8 cellular contexts compared by ENCODE assay signal in the genomic region with DNA sequence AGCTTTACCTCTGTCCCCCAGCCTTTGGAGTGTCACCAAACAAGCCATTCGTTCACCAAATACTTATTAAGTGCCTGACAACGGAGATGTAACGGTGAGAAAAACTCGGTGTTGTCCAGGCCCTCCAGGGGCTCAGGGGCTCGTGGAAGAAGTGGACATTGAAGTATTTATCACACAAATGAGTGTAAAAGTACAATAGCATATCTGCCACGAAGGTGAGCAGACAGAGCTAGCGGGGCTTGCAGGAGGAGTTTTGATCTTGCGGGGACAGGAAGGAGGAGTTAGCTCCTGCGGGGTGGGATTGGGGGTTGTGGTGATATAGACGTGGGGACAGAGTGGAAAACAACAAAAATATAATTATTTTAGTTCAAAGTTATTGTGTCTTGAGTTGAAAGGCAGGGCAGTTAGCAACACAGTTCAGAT. TPM values are rescaled to one million over a fixed set of nuclear protein-coding genes. Genes with fewer than 3 reads are reported as not detected.
DNase-seq lines count a peak whose midpoint lies in the region; ATAC-seq and TF ChIP-seq lines count a peak whose summit lies in the region.
"Not testable (repeated sequence)": the region's sequence is repeated elsewhere in the genome, so short reads cannot be mapped to it uniquely, and the experiment has no call there.

No MANE protein-coding gene starts in this region.

- H3K4me1 ChIP-seq in body of pancreas, result peaks cover 15% of the 10 kb centered on the region
- not testable (repeated sequence) for H3K4me1 ChIP-seq in fibroblast of lung (ENCODE audit: control insufficient read depth, extremely low read depth, insufficient read depth, low read length); liver (ENCODE audit: control insufficient read depth in 4 of 4, insufficient read depth in 4 of 4, low read length in 3 of 4)

- H3K4me3 ChIP-seq in body of pancreas (peak overlapping the region in 1 of 2 donors; percentile 56), fibroblast of lung (replicated peaks in 1 of 4; ENCODE audit: control extremely low read depth in 1 of 4, insufficient read depth in 1 of 4, low read depth in 3 of 4, low read length in 4 of 4) (peak overlapping the region; percentile 48 to 74 (median 56)), liver (ENCODE audit: low read depth in 1 of 3, low read length in 3 of 3) (peak overlapping the region; percentile 47 to 75 (median 61))

- not testable (repeated sequence) for DNase-seq in CD4-positive, alpha-beta T cell; WTC11 (ENCODE audit: low spot score); body of pancreas; fibroblast of lung (ENCODE audit: low read depth in 2 of 2); osteocyte (ENCODE audit: extremely low spot score, unreplicated experiment)

- not testable (repeated sequence) for H3K9me3 Mint-ChIP-seq in CD4-positive, alpha-beta T cell; WTC11; osteocyte (ENCODE audit: unreplicated experiment)

- H3K79me2 ChIP-seq in fibroblast of lung (ENCODE audit: control insufficient read depth, insufficient read depth, low read length), result not testable (repeated sequence)

- not testable (repeated sequence) for H4K20me1 ChIP-seq in fibroblast of lung (ENCODE audit: control insufficient read depth, extremely low read depth, insufficient read depth, low read length)

- H3K27me3 ChIP-seq in CD4-positive, alpha-beta T cell (ENCODE audit: control insufficient read depth, insufficient read depth, low read length); body of pancreas; fibroblast of lung (ENCODE audit: control insufficient read depth, insufficient read depth, low read length); liver (ENCODE audit: control insufficient read depth in 4 of 4, insufficient read depth in 4 of 4, low read length in 3 of 4): not testable (repeated sequence)

- H3K27ac Mint-ChIP-seq in CD4-positive, alpha-beta T cell, result peak overlapping the region; percentile 99
- H3K27ac Mint-ChIP-seq in WTC11 (peak overlapping the region; percentile 98), osteocyte (ENCODE audit: unreplicated experiment) (peak overlapping the region; percentile 87)

- peak overlapping the region; percentile 75 for H3K4me2 ChIP-seq in fibroblast of lung (ENCODE audit: extremely low read depth, insufficient read depth, low read length)

- POLR2A ChIA-PET in CD4-positive, alpha-beta T cell (lab: Charles Lee), result interaction anchor here (1.1 to 1.6 kb wide), 3 partner anchors 67 to 782 kb away, joined by 4 to 7 read pairs (median 5); a partner anchor contains a TSS
- POLR2A ChIA-PET in WTC11 (lab: Charles Lee), result not testable (repeated sequence)

- peak overlapping the region; percentile 99 for H3K4me3 Mint-ChIP-seq in CD4-positive, alpha-beta T cell
- H3K4me3 Mint-ChIP-seq in WTC11, result peak overlapping the region; percentile 96
- H3K4me3 Mint-ChIP-seq in osteocyte (ENCODE audit: unreplicated experiment), result peak overlapping the region; percentile 87

- not testable (repeated sequence) for H3K36me3 ChIP-seq in KOPT-K1 (ENCODE audit: insufficient read depth, low read length); body of pancreas (replicated peaks in 1 of 2; ENCODE audit: insufficient read depth in 1 of 2, low read depth in 2 of 2); fibroblast of lung (ENCODE audit: control insufficient read depth, insufficient read depth, low read length); liver (ENCODE audit: control insufficient read depth in 4 of 4, insufficient read depth in 3 of 4, low read depth in 1 of 4, low read length in 3 of 4)

- not testable (repeated sequence) for TF ChIP-seq POLR2A in body of pancreas (IDR thresholded peaks at IDR 0.05)

- 10 to 15% methylated on average over 10 of the region's 10 CpGs for WGBS in body of pancreas, 2 donors
- 2% methylated on average over 10 of the region's 10 CpGs for WGBS in liver

- TF ChIP-seq RAD21 in liver (IDR thresholded peaks at IDR 0.05), result not testable (repeated sequence)

- intact Hi-C loops in CD4-positive, alpha-beta T cell (cut with DNase I, micrococcal nuclease), result loop anchor here in 1 of 2 experiments (5.0 kb wide), 2 partner anchors 220 to 635 kb away; a partner anchor contains a TSS
- intact Hi-C loops in body of pancreas (cut with DNase I), result not testable (repeated sequence)

- TF ChIP-seq CTCF in CD4-positive, alpha-beta T cell (IDR thresholded peaks at IDR 0.05); WTC11 (IDR thresholded peaks at IDR 0.05); body of pancreas (IDR thresholded peaks at IDR 0.05); fibroblast of lung (conservative IDR thresholded peaks at IDR 0.05 in 1 of 2, IDR thresholded peaks at IDR 0.05 in 1 of 2; ENCODE audit: low read depth in 1 of 2, low read length in 2 of 2); liver (IDR thresholded peaks at IDR 0.05; ENCODE audit: low read depth, low read length, missing input control); osteocyte (IDR thresholded peaks at IDR 0.05): not testable (repeated sequence)

- peak overlapping the region; percentile 24 for H2AFZ ChIP-seq in fibroblast of lung (ENCODE audit: low read length)

- not testable (repeated sequence) for ATAC-seq in CD4-positive, alpha-beta T cell (ENCODE audit: poor library complexity); WTC11; body of pancreas

- H3K27me3 Mint-ChIP-seq in CD4-positive, alpha-beta T cell; WTC11 (ENCODE audit: low read depth); osteocyte (ENCODE audit: unreplicated experiment): not testable (repeated sequence)

- H3K36me3 Mint-ChIP-seq in CD4-positive, alpha-beta T cell (ENCODE audit: low read depth); WTC11; osteocyte (ENCODE audit: unreplicated experiment): not testable (repeated sequence)

- peak overlapping the region; percentile 46 for H3K9ac ChIP-seq in fibroblast of lung (ENCODE audit: insufficient read depth, low read length)
- not testable (repeated sequence) for H3K9ac ChIP-seq in liver (ENCODE audit: low read depth in 1 of 2, low read length in 2 of 2)

- CTCF ChIA-PET in CD4-positive, alpha-beta T cell (lab: Charles Lee), result not testable (repeated sequence)
- CTCF ChIA-PET in WTC11 (lab: Charles Lee), result interaction anchor here (1.1 to 1.5 kb wide), 2 partner anchors 164 to 170 kb away, joined by 4 to 15 read pairs; no protein-coding TSS in a partner anchor

- H3K9me3 ChIP-seq in CD4-positive, alpha-beta T cell (ENCODE audit: control insufficient read depth, low read length); KOPT-K1 (ENCODE audit: insufficient read depth, low read length, poor library complexity, severe bottlenecking); body of pancreas; fibroblast of lung (ENCODE audit: control insufficient read depth, insufficient read depth, low read depth, low read length); liver (ENCODE audit: control insufficient read depth in 4 of 4, low read length in 3 of 4): not testable (repeated sequence)

- peaks cover 14% of the 10 kb centered on the region for H3K4me1 Mint-ChIP-seq in CD4-positive, alpha-beta T cell (ENCODE audit: low read depth)
- H3K4me1 Mint-ChIP-seq in WTC11 (peaks cover 21% of the 10 kb centered on the region), osteocyte (ENCODE audit: unreplicated experiment) (peaks cover 23% of the 10 kb centered on the region)

- H3K27ac ChIP-seq in CD4-positive, alpha-beta T cell (ENCODE audit: low read depth, low read length), result peak overlapping the region; percentile 29
- H3K27ac ChIP-seq in KOPT-K1 (ENCODE audit: low read depth, low read length, poor library complexity, severe bottlenecking) (peak overlapping the region; percentile 57), body of pancreas (peak overlapping the region; percentile 62 to 85 (median 84)), fibroblast of lung (ENCODE audit: insufficient read depth, low read length) (peak overlapping the region; percentile 61), liver (ENCODE audit: low read depth in 1 of 2, low read length in 2 of 2) (peak overlapping the region; percentile 36 to 37), temporal lobe (ENCODE audit: low read depth, low read length) (peak overlapping the region; percentile 56)

RNA-seq across cellular contexts. Expression of a gene that starts 31.0 kb away (rescaled TPM):
- under 1 TPM in 1 of 2 experiments, not detected in 1; 0.80 TPM for total RNA-seq in CD4-positive, alpha-beta T cell
- total RNA-seq in WTC11 (2021) (0.82 to 2.1 TPM (median 0.89 TPM) in 3 replicates), body of pancreas (not detected), fibroblast of lung (0.50 TPM in 1 of 2 replicates, not detected in the other), liver (not detected), osteocyte (2.1 and 2.4 TPM in 2 replicates), temporal lobe (not detected)
- polyA plus RNA-seq in fibroblast of lung (not detected in 2 replicates), liver (not detected)
- not detected in 2 replicates for polyA plus RNA-seq in fibroblast of lung (2012)
- not detected in 2 replicates for polyA minus RNA-seq in fibroblast of lung (ENCODE audit: low replicate concordance)

Comparison
In these comparisons a context has a peak if more than half of its experiments do, and no peak if none do; other contexts are left out.
1. H3K27ac ChIP-seq: peak in every context shown above with its lines; median percentile 84 in body of pancreas; 61 in fibroblast of lung; 57 in KOPT-K1; 56 in temporal lobe; 36 in liver; 29 in CD4-positive, alpha-beta T cell.